26 cellular contexts compared by ENCODE assay signal in the genomic region with DNA sequence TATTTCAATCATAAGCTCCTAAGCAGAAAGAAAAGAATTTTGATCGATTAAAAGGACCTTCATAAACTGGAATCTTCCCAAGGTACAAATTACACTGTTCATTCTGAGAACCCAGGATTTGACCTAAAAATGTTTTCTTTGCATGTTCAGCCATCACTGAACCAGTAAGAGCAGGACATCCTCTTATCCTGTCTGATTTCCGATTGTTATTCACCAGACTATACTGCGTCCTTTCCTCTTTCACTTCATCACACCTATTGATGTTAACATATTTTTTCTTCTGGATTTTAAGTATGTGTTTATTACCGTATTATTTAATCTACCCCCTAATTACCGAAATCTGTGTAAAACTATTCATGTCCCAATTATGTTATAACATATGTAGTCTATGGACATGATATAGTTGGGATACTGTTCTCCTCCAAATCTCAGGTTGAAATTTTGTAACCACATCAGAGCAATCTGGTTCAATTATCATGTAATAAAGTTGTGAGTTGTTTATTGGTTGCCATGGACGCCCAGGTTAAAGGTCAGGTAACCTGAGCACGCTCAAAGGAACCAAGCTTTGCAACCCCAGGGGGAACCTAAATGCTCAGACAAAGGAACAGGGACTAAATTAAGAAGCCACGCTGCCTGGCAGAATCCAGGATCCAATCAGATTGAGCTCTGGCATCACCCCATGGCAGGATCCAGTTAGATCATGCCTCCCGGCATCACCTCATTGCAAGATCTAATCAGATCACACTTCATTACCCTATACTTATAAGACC. TPM values are rescaled to one million over a fixed set of nuclear protein-coding genes. Genes with fewer than 3 reads are reported as not detected.
DNase-seq lines count a peak whose midpoint lies in the region; ATAC-seq and TF ChIP-seq lines count a peak whose summit lies in the region.
"Had no signal": no experiment of that assay in that cellular context is flagged by ENCODE, and none has a peak within 500 bp of the region (broad histone marks: within the 10 kb centered on the region; RNA-seq: fewer than 3 reads in every experiment).

No MANE protein-coding gene starts in this region.

- peaks cover 2 to 4% of the 10 kb centered on the region in 2 donors for H3K9me3 Mint-ChIP-seq in effector memory CD8-positive, alpha-beta T cell

- no TSS peak for BruUV-seq in A673 (replicated peaks; lab: Mats Ljungman, UMichigan)

- no peak overlapping the region for H3K4me3 Mint-ChIP-seq in effector memory CD8-positive, alpha-beta T cell
- H3K4me3 Mint-ChIP-seq: activated B cell treated with CpG ODN at 0.5 μM for 24 hours; activated naive CD8-positive, alpha-beta T cell treated with anti-CD3 and anti-CD28 coated beads, Interleukin-2, amount 50 U/mL, for 24 hours; mesothelial cell of epicardium; natural killer cell treated with Interleukin-12 subunit alpha and Interleukin-12 subunit beta and Interleukin-15 and Interleukin-18, amount 100 ng/mL, for 72 hours had no signal

- H3K27ac ChIP-seq in A673 (ENCODE audit: low read depth, low read length, poor library complexity, severe bottlenecking), result no peak overlapping the region
- H3K27ac ChIP-seq: C4-2B, KMS-11, RWPE1 had no signal

- DNase-seq in A673 (ENCODE audit: low spot score), result peak; percentile 7
- peak; percentile 22 for DNase-seq in M059J (ENCODE audit: low read depth)
- DNase-seq in dermis blood vessel endothelial cell, result peak; percentile 19
- DNase-seq in left colon, result peak; percentile 30 to 53
- no peak for DNase-seq in cerebellar nuclear complex (lab: John Stamatoyannopoulos, UW)
- no peak for DNase-seq in C1 segment of cervical spinal cord (lab: John Stamatoyannopoulos, UW)
- DNase-seq in effector memory CD8-positive, alpha-beta T cell, result no peak
- DNase-seq: ACHN; activated B cell treated with CpG ODN at 0.5 μM for 24 hours; activated CD4-positive, alpha-beta T cell treated with anti-CD3 and anti-CD28 coated beads, Interleukin-2, amount 50 U/mL, for 4 hours; activated CD8-positive, alpha-beta memory T cell treated with anti-CD3 and anti-CD28 coated beads, Interleukin-2, amount 50 U/mL, for 48 hours; activated effector memory CD4-positive, alpha-beta T cell treated with Interleukin-2 at 50 U/mL for 16 hours; activated naive CD8-positive, alpha-beta T cell treated with anti-CD3 and anti-CD28 coated beads, Interleukin-2, amount 50 U/mL, for 24 hours; left cardiac atrium; NCI-H1930; NCI-H510A; posterior cingulate gyrus; SK-N-SH; T-helper 9 cell had no signal

- intact Hi-C loops in A673 (cut with micrococcal nuclease; ENCODE audit: unreplicated experiment), result no loop called here
- intact Hi-C loops in left colon (cut with DNase I, micrococcal nuclease), result no loop called here

- H3K27me3 Mint-ChIP-seq in effector memory CD8-positive, alpha-beta T cell, result no peaks in the 10 kb centered on the region
- H3K27me3 Mint-ChIP-seq: activated B cell treated with CpG ODN at 0.5 μM for 24 hours; activated naive CD8-positive, alpha-beta T cell treated with anti-CD3 and anti-CD28 coated beads, Interleukin-2, amount 50 U/mL, for 24 hours had no signal

- CTCF ChIA-PET in A673 (lab: Charles Lee), result no interaction called here

- no peaks in the 10 kb centered on the region for H3K4me1 ChIP-seq in A673 (ENCODE audit: insufficient read depth, low read length, poor library complexity, severe bottlenecking)

- ATAC-seq in left colon (peak; percentile 87), GM18868 (IDR thresholded peaks at IDR 0.05; ENCODE audit: unreplicated experiment) (no peak)
- no peak for ATAC-seq in effector memory CD8-positive, alpha-beta T cell (replicated peaks)
- ATAC-seq: activated naive CD8-positive, alpha-beta T cell treated with anti-CD3 and anti-CD28 coated beads, Interleukin-2, amount 50 U/mL, for 24 hours; left cardiac atrium; natural killer cell treated with Interleukin-12 subunit alpha and Interleukin-12 subunit beta and Interleukin-15 and Interleukin-18, amount 100 ng/mL, for 72 hours had no signal

- peaks cover 3% of the 10 kb centered on the region for H3K36me3 Mint-ChIP-seq in effector memory CD8-positive, alpha-beta T cell (ENCODE audit: insufficient read depth)
- H3K36me3 Mint-ChIP-seq: mesothelial cell of epicardium had no signal

- no peak overlapping the region for H3K4me3 ChIP-seq in A673 (ENCODE audit: low read depth, low read length, poor library complexity, severe bottlenecking)
- H3K4me3 ChIP-seq: HAP-1 had no signal

- H3K9me3 ChIP-seq in A673 (ENCODE audit: low read depth, low read length, poor library complexity, severe bottlenecking), result no peaks in the 10 kb centered on the region
- H3K9me3 ChIP-seq: SK-N-SH had no signal

- POLR2A ChIA-PET in A673 (lab: Charles Lee; ENCODE audit: low non-redundant PET), result no interaction called here

- no peaks in the 10 kb centered on the region for H3K4me1 Mint-ChIP-seq in effector memory CD8-positive, alpha-beta T cell (ENCODE audit: low read depth in 2 of 2)
- H3K4me1 Mint-ChIP-seq: activated naive CD8-positive, alpha-beta T cell treated with anti-CD3 and anti-CD28 coated beads, Interleukin-2, amount 50 U/mL, for 24 hours; mesothelial cell of epicardium had no signal

- no peak for TF ChIP-seq CTCF in A673 (conservative IDR thresholded peaks at IDR 0.05; ENCODE audit: low read depth, low read length)

- H3K27me3 ChIP-seq in A673 (replicated peaks; ENCODE audit: insufficient read depth, low read depth, low read length, poor library complexity), result no peaks in the 10 kb centered on the region

- H3K27ac Mint-ChIP-seq in effector memory CD8-positive, alpha-beta T cell, result no peak overlapping the region
- H3K27ac Mint-ChIP-seq: activated B cell treated with CpG ODN at 0.5 μM for 24 hours; activated naive CD8-positive, alpha-beta T cell treated with anti-CD3 and anti-CD28 coated beads, Interleukin-2, amount 50 U/mL, for 24 hours; mesothelial cell of epicardium; natural killer cell treated with Interleukin-12 subunit alpha and Interleukin-12 subunit beta and Interleukin-15 and Interleukin-18, amount 100 ng/mL, for 72 hours had no signal

- H3K36me3 ChIP-seq in A673 (ENCODE audit: insufficient read depth, low read length, poor library complexity, severe bottlenecking), result no peaks in the 10 kb centered on the region
- H3K36me3 ChIP-seq: HAP-1 had no signal

RNA-seq across cellular contexts. Expression of a gene that starts 11.6 kb away (rescaled TPM):
- total RNA-seq in A673 (2021), result 5.1 and 8.6 TPM in 2 replicates
- total RNA-seq in M059J (2014; rRNA removed; shearing (Covaris generic)), result 5.1 and 9.3 TPM in 2 replicates
- 81.3 and 89.8 TPM in 2 replicates for total RNA-seq in dermis blood vessel endothelial cell
- total RNA-seq in left colon, result 10 to 100 TPM; 16.1 to 37.3 TPM

Comparison
In these comparisons a context has a peak if more than half of its experiments do, and no peak if none do; other contexts are left out.
1. DNase-seq: peak in A673 (single experiment), M059J (single experiment), dermis blood vessel endothelial cell (single experiment) and left colon (2 of 2); none in cerebellar nuclear complex (0 of 2), C1 segment of cervical spinal cord (0 of 14) and effector memory CD8-positive, alpha-beta T cell (0 of 3).